In genomic region chr1:12040457-12041051, GRCh38 we compare ENCODE assay signal across 8 cellular contexts. TPM values are rescaled to one million over a fixed set of nuclear protein-coding genes. Genes with fewer than 3 reads are reported as not detected.
A peak's percentile ranks its signal among the peaks of the same experiment; 100 is the strongest.
DNase-seq lines count a peak whose midpoint lies in the region; ATAC-seq and TF ChIP-seq lines count a peak whose summit lies in the region.

No MANE protein-coding gene starts in this region.

- intact Hi-C loops in activated T-helper 2 cell treated with anti-CD3 and anti-CD28 coated beads, Interferon-gamma antibody, Interleukin-2, Interleukin-4, amounts not matched to agents 10 μg/mL and 5 μg/mL and 100 μg/mL, durations not matched to agents 14 hours and 24 hours and 36 hours (cut with micrococcal nuclease): loop anchor here (1.0 to 2.0 kb wide), 4 partner anchors 21 to 46 kb away; partner anchors contain the start of genes MIIP and TNFRSF8

- no peak for TF ChIP-seq CTCF in GM13976 (IDR thresholded peaks at IDR 0.05; ENCODE audit: borderline replicate concordance, control extremely low read depth, extremely low read depth, insufficient read depth, missing control alignments)

- in situ Hi-C loops in GM13976 (cut with MboI; ENCODE audit: low sequenced_read_pairs, unreplicated experiment): no loop called here

- no peaks in the 10 kb centered on the region for H3K36me3 Mint-ChIP-seq in activated T-helper 2 cell treated with anti-CD3 and anti-CD28 coated beads, Interferon-gamma antibody, Interleukin-2, Interleukin-4, amounts not matched to agents 10 μg/mL and 5 μg/mL and 100 μg/mL, durations not matched to agents 14 hours and 24 hours and 36 hours (ENCODE audit: low read depth)

- H3K4me1 Mint-ChIP-seq in activated T-helper 2 cell treated with anti-CD3 and anti-CD28 coated beads, Interferon-gamma antibody, Interleukin-2, Interleukin-4, amounts not matched to agents 10 μg/mL and 5 μg/mL and 100 μg/mL, durations not matched to agents 14 hours and 24 hours and 36 hours (ENCODE audit: low read depth): peaks cover 49% of the 10 kb centered on the region
- peaks cover 17% of the 10 kb centered on the region for H3K4me1 Mint-ChIP-seq in stimulated activated naive CD8-positive, alpha-beta T cell treated with anti-CD3 and anti-CD28 coated beads, Interleukin-15, amount 100 ng/mL, for 72 hours

- H3K27ac Mint-ChIP-seq in activated T-helper 2 cell treated with anti-CD3 and anti-CD28 coated beads, Interferon-gamma antibody, Interleukin-2, Interleukin-4, amounts not matched to agents 10 μg/mL and 5 μg/mL and 100 μg/mL, durations not matched to agents 14 hours and 24 hours and 36 hours: peak overlapping the region; percentile 49
- H3K27ac Mint-ChIP-seq in stimulated activated naive CD8-positive, alpha-beta T cell treated with anti-CD3 and anti-CD28 coated beads, Interleukin-15, amount 100 ng/mL, for 72 hours: no peak overlapping the region

- ATAC-seq in GM21390 (IDR thresholded peaks at IDR 0.05; ENCODE audit: unreplicated experiment) (peak; percentile 72), HG03558 (IDR thresholded peaks at IDR 0.05; ENCODE audit: extremely low read depth, unreplicated experiment) (peak; percentile 64)
- ATAC-seq in stimulated activated naive CD8-positive, alpha-beta T cell treated with anti-CD3 and anti-CD28 coated beads, Interleukin-15, amount 100 ng/mL, for 72 hours: peak; percentile 83

- CTCF ChIA-PET in HEK293T (lab: Yijun Ruan, JAX): no interaction called here

- H3K27me3 Mint-ChIP-seq in activated T-helper 2 cell treated with anti-CD3 and anti-CD28 coated beads, Interferon-gamma antibody, Interleukin-2, Interleukin-4, amounts not matched to agents 10 μg/mL and 5 μg/mL and 100 μg/mL, durations not matched to agents 14 hours and 24 hours and 36 hours (ENCODE audit: low read depth): no peaks in the 10 kb centered on the region
- H3K27me3 Mint-ChIP-seq in stimulated activated naive CD8-positive, alpha-beta T cell treated with anti-CD3 and anti-CD28 coated beads, Interleukin-15, amount 100 ng/mL, for 72 hours: peaks cover 20% of the 10 kb centered on the region

- H3K9me3 Mint-ChIP-seq in activated T-helper 2 cell treated with anti-CD3 and anti-CD28 coated beads, Interferon-gamma antibody, Interleukin-2, Interleukin-4, amounts not matched to agents 10 μg/mL and 5 μg/mL and 100 μg/mL, durations not matched to agents 14 hours and 24 hours and 36 hours: no peaks in the 10 kb centered on the region
- no peaks in the 10 kb centered on the region for H3K9me3 Mint-ChIP-seq in stimulated activated naive CD8-positive, alpha-beta T cell treated with anti-CD3 and anti-CD28 coated beads, Interleukin-15, amount 100 ng/mL, for 72 hours

- no peak overlapping the region for H3K4me3 Mint-ChIP-seq in activated T-helper 2 cell treated with anti-CD3 and anti-CD28 coated beads, Interferon-gamma antibody, Interleukin-2, Interleukin-4, amounts not matched to agents 10 μg/mL and 5 μg/mL and 100 μg/mL, durations not matched to agents 14 hours and 24 hours and 36 hours (ENCODE audit: low read depth)
- H3K4me3 Mint-ChIP-seq in stimulated activated naive CD8-positive, alpha-beta T cell treated with anti-CD3 and anti-CD28 coated beads, Interleukin-15, amount 100 ng/mL, for 72 hours: no peak overlapping the region

- DNase-seq in GM13976 (ENCODE audit: low spot score) (peak; percentile 57), SIG-M5 treated with dmso at 0.1 percent for 504 hours (lab: John Stamatoyannopoulos, UW; ENCODE audit: unreplicated experiment) (no peak), NCI-H526 (lab: John Stamatoyannopoulos, UW) (no peak), HEK293T (ENCODE audit: extremely low spot score) (no peak)
- DNase-seq in activated T-helper 2 cell treated with anti-CD3 and anti-CD28 coated beads, Interferon-gamma antibody, Interleukin-2, Interleukin-4, amounts not matched to agents 10 μg/mL and 5 μg/mL and 100 μg/mL, durations not matched to agents 14 hours and 24 hours and 36 hours (ENCODE audit: low spot score): no peak
- DNase-seq in stimulated activated naive CD8-positive, alpha-beta T cell treated with anti-CD3 and anti-CD28 coated beads, Interleukin-15, amount 100 ng/mL, for 72 hours: no peak

- POLR2A ChIA-PET in HEK293T (lab: Yijun Ruan, JAX): no interaction called here

TF ChIP-seq in HEK293T, 16 proteins besides CTCF, POLR2A, EP300 and RAD21:
- TF ChIP-seq ZNF384 (IDR thresholded peaks at IDR 0.05) (no peak), BHLHE40 (IDR thresholded peaks at IDR 0.05; ENCODE audit: borderline replicate concordance) (no peak), LEF1 (IDR thresholded peaks at IDR 0.05; ENCODE audit: borderline replicate concordance) (no peak), PKNOX1 (IDR thresholded peaks at IDR 0.05) (no peak), HDGF (IDR thresholded peaks at IDR 0.05; ENCODE audit: borderline replicate concordance) (no peak), ARNT (IDR thresholded peaks at IDR 0.05) (no peak), NFRKB (IDR thresholded peaks at IDR 0.05) (no peak), ELF4 (IDR thresholded peaks at IDR 0.05) (no peak), CTBP1 (IDR thresholded peaks at IDR 0.05; ENCODE audit: borderline replicate concordance) (no peak), SUZ12 (IDR thresholded peaks at IDR 0.05) (no peak), L3MBTL2 (conservative IDR thresholded peaks at IDR 0.05) (no peak), FOXA1 (IDR thresholded peaks at IDR 0.05) (no peak), FOXK2 (IDR thresholded peaks at IDR 0.05) (no peak), FOXM1 (IDR thresholded peaks at IDR 0.05; ENCODE audit: borderline replicate concordance) (no peak), TARDBP (IDR thresholded peaks at IDR 0.05) (no peak), SP1 (IDR thresholded peaks at IDR 0.05) (no peak)

RNA-seq across cellular contexts. Expression of gene MIIP, which starts 21.3 kb away (rescaled TPM):
- 85.8 and 91.2 TPM in 2 replicates for total RNA-seq in activated T-helper 2 cell treated with anti-CD3 and anti-CD28 coated beads, Interferon-gamma antibody, Interleukin-2, Interleukin-4, amounts not matched to agents 10 μg/mL and 5 μg/mL and 100 μg/mL, durations not matched to agents 14 hours and 24 hours and 36 hours

RNA-seq across cellular contexts. Expression of gene TNFRSF8, which starts 22.5 kb away (rescaled TPM):
- total RNA-seq in activated T-helper 2 cell treated with anti-CD3 and anti-CD28 coated beads, Interferon-gamma antibody, Interleukin-2, Interleukin-4, amounts not matched to agents 10 μg/mL and 5 μg/mL and 100 μg/mL, durations not matched to agents 14 hours and 24 hours and 36 hours: 65.0 and 65.5 TPM in 2 replicates
